In genomic region chr14:20682435-20683124, GRCh38 we compare ENCODE assay signal across 1 cellular context.
A peak's percentile ranks its signal among the peaks of the same experiment; 100 is the strongest.
TF ChIP-seq lines count a peak whose summit lies in the region.

No MANE protein-coding gene starts in this region.

TF ChIP-seq in HepG2, 621 proteins besides CTCF, POLR2A, EP300 and RAD21 (continued from another document and continues in another):
- TF ChIP-seq, protein P1, sequence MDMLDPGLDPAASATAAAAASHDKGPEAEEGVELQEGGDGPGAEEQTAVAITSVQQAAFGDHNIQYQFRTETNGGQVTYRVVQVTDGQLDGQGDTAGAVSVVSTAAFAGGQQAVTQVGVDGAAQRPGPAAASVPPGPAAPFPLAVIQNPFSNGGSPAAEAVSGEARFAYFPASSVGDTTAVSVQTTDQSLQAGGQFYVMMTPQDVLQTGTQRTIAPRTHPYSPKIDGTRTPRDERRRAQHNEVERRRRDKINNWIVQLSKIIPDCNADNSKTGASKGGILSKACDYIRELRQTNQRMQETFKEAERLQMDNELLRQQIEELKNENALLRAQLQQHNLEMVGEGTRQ (IDR thresholded peaks at IDR 0.05; ENCODE audit: low read depth, low read length) = no peak
- TF ChIP-seq, protein P1 (CRISPR knock-in tag; IDR thresholded peaks at IDR 0.05; ENCODE audit: borderline replicate concordance) = no peak; the same call in 1 of the 2 replicates
- no peak for TF ChIP-seq RBM39 (IDR thresholded peaks at IDR 0.05; ENCODE audit: low read depth, low read length, poor library complexity, severe bottlenecking)
- no peak for TF ChIP-seq MYNN (CRISPR knock-in tag; IDR thresholded peaks at IDR 0.05; ENCODE audit: low read depth)
- TF ChIP-seq, protein P2, sequence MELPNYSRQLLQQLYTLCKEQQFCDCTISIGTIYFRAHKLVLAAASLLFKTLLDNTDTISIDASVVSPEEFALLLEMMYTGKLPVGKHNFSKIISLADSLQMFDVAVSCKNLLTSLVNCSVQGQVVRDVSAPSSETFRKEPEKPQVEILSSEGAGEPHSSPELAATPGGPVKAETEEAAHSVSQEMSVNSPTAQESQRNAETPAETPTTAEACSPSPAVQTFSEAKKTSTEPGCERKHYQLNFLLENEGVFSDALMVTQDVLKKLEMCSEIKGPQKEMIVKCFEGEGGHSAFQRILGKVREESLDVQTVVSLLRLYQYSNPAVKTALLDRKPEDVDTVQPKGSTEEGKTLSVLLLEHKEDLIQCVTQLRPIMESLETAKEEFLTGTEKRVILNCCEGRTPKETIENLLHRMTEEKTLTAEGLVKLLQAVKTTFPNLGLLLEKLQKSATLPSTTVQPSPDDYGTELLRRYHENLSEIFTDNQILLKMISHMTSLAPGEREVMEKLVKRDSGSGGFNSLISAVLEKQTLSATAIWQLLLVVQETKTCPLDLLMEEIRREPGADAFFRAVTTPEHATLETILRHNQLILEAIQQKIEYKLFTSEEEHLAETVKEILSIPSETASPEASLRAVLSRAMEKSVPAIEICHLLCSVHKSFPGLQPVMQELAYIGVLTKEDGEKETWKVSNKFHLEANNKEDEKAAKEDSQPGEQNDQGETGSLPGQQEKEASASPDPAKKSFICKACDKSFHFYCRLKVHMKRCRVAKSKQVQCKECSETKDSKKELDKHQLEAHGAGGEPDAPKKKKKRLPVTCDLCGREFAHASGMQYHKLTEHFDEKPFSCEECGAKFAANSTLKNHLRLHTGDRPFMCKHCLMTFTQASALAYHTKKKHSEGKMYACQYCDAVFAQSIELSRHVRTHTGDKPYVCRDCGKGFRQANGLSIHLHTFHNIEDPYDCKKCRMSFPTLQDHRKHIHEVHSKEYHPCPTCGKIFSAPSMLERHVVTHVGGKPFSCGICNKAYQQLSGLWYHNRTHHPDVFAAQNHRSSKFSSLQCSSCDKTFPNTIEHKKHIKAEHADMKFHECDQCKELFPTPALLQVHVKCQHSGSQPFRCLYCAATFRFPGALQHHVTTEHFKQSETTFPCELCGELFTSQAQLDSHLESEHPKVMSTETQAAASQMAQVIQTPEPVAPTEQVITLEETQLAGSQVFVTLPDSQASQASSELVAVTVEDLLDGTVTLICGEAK (IDR thresholded peaks at IDR 0.05) = no peak
- TF ChIP-seq, protein P2 (CRISPR knock-in tag; IDR thresholded peaks at IDR 0.05) = peak; percentile 21; the same call in 1 of the 2 replicates
- peak; percentile 15 for TF ChIP-seq ZBTB43 (CRISPR knock-in tag; conservative IDR thresholded peaks at IDR 0.05)
- TF ChIP-seq TBL1XR1 (IDR thresholded peaks at IDR 0.05; ENCODE audit: borderline replicate concordance, low read length, partially characterized antibody) = no peak
- no peak for TF ChIP-seq ZNF34 (CRISPR knock-in tag; IDR thresholded peaks at IDR 0.05; ENCODE audit: borderline replicate concordance)
- TF ChIP-seq, protein P3, sequence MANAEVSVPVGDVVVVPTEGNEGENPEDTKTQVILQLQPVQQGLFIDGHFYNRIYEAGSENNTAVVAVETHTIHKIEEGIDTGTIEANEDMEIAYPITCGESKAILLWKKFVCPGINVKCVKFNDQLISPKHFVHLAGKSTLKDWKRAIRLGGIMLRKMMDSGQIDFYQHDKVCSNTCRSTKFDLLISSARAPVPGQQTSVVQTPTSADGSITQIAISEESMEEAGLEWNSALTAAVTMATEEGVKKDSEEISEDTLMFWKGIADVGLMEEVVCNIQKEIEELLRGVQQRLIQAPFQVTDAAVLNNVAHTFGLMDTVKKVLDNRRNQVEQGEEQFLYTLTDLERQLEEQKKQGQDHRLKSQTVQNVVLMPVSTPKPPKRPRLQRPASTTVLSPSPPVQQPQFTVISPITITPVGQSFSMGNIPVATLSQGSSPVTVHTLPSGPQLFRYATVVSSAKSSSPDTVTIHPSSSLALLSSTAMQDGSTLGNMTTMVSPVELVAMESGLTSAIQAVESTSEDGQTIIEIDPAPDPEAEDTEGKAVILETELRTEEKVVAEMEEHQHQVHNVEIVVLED (CRISPR knock-in tag; IDR thresholded peaks at IDR 0.05; ENCODE audit: borderline replicate concordance) = peak; percentile 64
- TF ChIP-seq MATR3 (CRISPR knock-in tag; IDR thresholded peaks at IDR 0.05) = no peak
- 0 out of 2 replicates have a peak, but pooled peaks have one; percentile 47 for TF ChIP-seq NR2C2 (CRISPR knock-in tag; IDR thresholded peaks at IDR 0.05; ENCODE audit: borderline replicate concordance)
- no peak; the same call in 1 of the 2 replicates for TF ChIP-seq NFE2L1 (CRISPR knock-in tag; IDR thresholded peaks at IDR 0.05; ENCODE audit: borderline replicate concordance)
- TF ChIP-seq, protein P4, sequence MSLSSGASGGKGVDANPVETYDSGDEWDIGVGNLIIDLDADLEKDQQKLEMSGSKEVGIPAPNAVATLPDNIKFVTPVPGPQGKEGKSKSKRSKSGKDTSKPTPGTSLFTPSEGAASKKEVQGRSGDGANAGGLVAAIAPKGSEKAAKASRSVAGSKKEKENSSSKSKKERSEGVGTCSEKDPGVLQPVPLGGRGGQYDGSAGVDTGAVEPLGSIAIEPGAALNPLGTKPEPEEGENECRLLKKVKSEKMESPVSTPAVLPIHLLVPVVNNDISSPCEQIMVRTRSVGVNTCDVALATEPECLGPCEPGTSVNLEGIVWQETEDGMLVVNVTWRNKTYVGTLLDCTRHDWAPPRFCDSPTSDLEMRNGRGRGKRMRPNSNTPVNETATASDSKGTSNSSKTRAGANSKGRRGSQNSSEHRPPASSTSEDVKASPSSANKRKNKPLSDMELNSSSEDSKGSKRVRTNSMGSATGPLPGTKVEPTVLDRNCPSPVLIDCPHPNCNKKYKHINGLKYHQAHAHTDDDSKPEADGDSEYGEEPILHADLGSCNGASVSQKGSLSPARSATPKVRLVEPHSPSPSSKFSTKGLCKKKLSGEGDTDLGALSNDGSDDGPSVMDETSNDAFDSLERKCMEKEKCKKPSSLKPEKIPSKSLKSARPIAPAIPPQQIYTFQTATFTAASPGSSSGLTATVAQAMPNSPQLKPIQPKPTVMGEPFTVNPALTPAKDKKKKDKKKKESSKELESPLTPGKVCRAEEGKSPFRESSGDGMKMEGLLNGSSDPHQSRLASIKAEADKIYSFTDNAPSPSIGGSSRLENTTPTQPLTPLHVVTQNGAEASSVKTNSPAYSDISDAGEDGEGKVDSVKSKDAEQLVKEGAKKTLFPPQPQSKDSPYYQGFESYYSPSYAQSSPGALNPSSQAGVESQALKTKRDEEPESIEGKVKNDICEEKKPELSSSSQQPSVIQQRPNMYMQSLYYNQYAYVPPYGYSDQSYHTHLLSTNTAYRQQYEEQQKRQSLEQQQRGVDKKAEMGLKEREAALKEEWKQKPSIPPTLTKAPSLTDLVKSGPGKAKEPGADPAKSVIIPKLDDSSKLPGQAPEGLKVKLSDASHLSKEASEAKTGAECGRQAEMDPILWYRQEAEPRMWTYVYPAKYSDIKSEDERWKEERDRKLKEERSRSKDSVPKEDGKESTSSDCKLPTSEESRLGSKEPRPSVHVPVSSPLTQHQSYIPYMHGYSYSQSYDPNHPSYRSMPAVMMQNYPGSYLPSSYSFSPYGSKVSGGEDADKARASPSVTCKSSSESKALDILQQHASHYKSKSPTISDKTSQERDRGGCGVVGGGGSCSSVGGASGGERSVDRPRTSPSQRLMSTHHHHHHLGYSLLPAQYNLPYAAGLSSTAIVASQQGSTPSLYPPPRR (CRISPR knock-in tag; IDR thresholded peaks at IDR 0.05; ENCODE audit: borderline replicate concordance) = no peak; the same call in 1 of the 2 replicates
- TF ChIP-seq NR1H2 (CRISPR knock-in tag; IDR thresholded peaks at IDR 0.05; ENCODE audit: borderline replicate concordance, low read depth) = no peak; the same call in 1 of the 2 replicates
- no peak for TF ChIP-seq TRIM22 (IDR thresholded peaks at IDR 0.05)
- no peak for TF ChIP-seq GLMP (CRISPR knock-in tag; IDR thresholded peaks at IDR 0.05; ENCODE audit: borderline replicate concordance)
- TF ChIP-seq POLR2AphosphoS5 (IDR thresholded peaks at IDR 0.05; ENCODE audit: low read depth, low read length) = peak; percentile 97
- peak; percentile 79; the same call in 1 of the 2 replicates for TF ChIP-seq MTA1 (CRISPR knock-in tag; IDR thresholded peaks at IDR 0.05; ENCODE audit: borderline replicate concordance)
- TF ChIP-seq, protein P5, sequence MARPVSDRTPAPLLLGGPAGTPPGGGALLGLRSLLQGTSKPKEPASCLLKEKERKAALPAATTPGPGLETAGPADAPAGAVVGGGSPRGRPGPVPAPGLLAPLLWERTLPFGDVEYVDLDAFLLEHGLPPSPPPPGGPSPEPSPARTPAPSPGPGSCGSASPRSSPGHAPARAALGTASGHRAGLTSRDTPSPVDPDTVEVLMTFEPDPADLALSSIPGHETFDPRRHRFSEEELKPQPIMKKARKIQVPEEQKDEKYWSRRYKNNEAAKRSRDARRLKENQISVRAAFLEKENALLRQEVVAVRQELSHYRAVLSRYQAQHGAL (CRISPR knock-in tag; IDR thresholded peaks at IDR 0.05; ENCODE audit: not compliant biosample characterization) = no peak
- TF ChIP-seq THAP11 (CRISPR knock-in tag; IDR thresholded peaks at IDR 0.05) = peak; percentile 36; the same call in 1 of the 2 replicates
- peak; percentile 55; the same call in 1 of the 2 replicates for TF ChIP-seq ZNF446 (CRISPR knock-in tag; IDR thresholded peaks at IDR 0.05)
- TF ChIP-seq, protein P6, sequence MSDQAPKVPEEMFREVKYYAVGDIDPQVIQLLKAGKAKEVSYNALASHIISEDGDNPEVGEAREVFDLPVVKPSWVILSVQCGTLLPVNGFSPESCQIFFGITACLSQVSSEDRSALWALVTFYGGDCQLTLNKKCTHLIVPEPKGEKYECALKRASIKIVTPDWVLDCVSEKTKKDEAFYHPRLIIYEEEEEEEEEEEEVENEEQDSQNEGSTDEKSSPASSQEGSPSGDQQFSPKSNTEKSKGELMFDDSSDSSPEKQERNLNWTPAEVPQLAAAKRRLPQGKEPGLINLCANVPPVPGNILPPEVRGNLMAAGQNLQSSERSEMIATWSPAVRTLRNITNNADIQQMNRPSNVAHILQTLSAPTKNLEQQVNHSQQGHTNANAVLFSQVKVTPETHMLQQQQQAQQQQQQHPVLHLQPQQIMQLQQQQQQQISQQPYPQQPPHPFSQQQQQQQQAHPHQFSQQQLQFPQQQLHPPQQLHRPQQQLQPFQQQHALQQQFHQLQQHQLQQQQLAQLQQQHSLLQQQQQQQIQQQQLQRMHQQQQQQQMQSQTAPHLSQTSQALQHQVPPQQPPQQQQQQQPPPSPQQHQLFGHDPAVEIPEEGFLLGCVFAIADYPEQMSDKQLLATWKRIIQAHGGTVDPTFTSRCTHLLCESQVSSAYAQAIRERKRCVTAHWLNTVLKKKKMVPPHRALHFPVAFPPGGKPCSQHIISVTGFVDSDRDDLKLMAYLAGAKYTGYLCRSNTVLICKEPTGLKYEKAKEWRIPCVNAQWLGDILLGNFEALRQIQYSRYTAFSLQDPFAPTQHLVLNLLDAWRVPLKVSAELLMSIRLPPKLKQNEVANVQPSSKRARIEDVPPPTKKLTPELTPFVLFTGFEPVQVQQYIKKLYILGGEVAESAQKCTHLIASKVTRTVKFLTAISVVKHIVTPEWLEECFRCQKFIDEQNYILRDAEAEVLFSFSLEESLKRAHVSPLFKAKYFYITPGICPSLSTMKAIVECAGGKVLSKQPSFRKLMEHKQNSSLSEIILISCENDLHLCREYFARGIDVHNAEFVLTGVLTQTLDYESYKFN (CRISPR knock-in tag; conservative IDR thresholded peaks at IDR 0.05) = peak; percentile 21; the same call in 1 of the 2 replicates
